Comparison of ENCODE assay signal across 31 cellular contexts in genomic region chr13:83298636-83299035, GRCh38.
"Had no signal": no experiment of that assay in that cellular context is flagged by ENCODE, and none has a peak within 500 bp of the region (broad histone marks: within the 10 kb centered on the region; RNA-seq: fewer than 3 reads in every experiment).

No MANE protein-coding gene starts in this region.

- H3K4me2 ChIP-seq: hepatocyte had no signal

- ATAC-seq: activated naive CD4-positive, alpha-beta T cell treated with anti-CD3 and anti-CD28 coated beads, Interleukin-2, amount 50 U/mL, for 72 hours; activated T-cell treated with anti-CD3 and anti-CD28 coated beads, Interleukin-2, amount 50 U/mL, for 72 hours; gastrocnemius medialis; heart right ventricle; WTC11 had no signal

- H3K9me3 ChIP-seq: ascending aorta, breast epithelium, gastrocnemius medialis had no signal

- H3K79me2 ChIP-seq: hepatocyte had no signal

- H3K4me1 ChIP-seq: ascending aorta, breast epithelium, colonic mucosa, esophagus squamous epithelium, gastrocnemius medialis, heart right ventricle had no signal

- H3K36me3 ChIP-seq: ascending aorta, breast epithelium, cardiac muscle cell, colonic mucosa, esophagus squamous epithelium, gastrocnemius medialis, heart right ventricle had no signal

- H3K4me3 ChIP-seq: ascending aorta, breast epithelium, cardiac muscle cell, colonic mucosa, esophagus squamous epithelium, gastrocnemius medialis, heart right ventricle, hepatocyte had no signal

- DNase-seq: activated CD4-positive, alpha-beta memory T cell treated with anti-CD3 and anti-CD28 coated beads, Interleukin-2, amount 10 ng/mL, durations not matched to agents 7 days and 5 days; activated CD4-positive, alpha-beta T cell treated with anti-CD3 and anti-CD28 coated beads for 1 hour; activated CD4-positive, alpha-beta T cell treated with anti-CD3 and anti-CD28 coated beads for 4 hours; activated CD4-positive, alpha-beta T cell treated with anti-CD3 and anti-CD28 coated beads, Interleukin-2, amount 10 ng/mL, durations not matched to agents 7 days and 5 days; activated CD4-positive, alpha-beta T cell treated with anti-CD3 and anti-CD28 coated beads, Interleukin-2, amount 50 U/mL, for 4 hours; activated CD8-positive, alpha-beta memory T cell treated with anti-CD3 and anti-CD28 coated beads, Interleukin-2, amount 50 U/mL, for 48 hours; activated gamma-delta T cell; activated naive CD4-positive, alpha-beta T cell; activated naive CD4-positive, alpha-beta T cell treated with anti-CD3 and anti-CD28 coated beads, Interleukin-2, amount 10 ng/mL, durations not matched to agents 7 days and 5 days; activated naive CD8-positive, alpha-beta T cell treated with anti-CD3 and anti-CD28 coated beads, Interleukin-2, amount 10 ng/mL, durations not matched to agents 7 days and 5 days; activated T-cell treated with anti-CD3 and anti-CD28 coated beads for 4 hours; activated T-cell treated with anti-CD3 and anti-CD28 coated beads, Interleukin-2, amount 50 U/mL, for 24 hours; activated T-cell treated with anti-CD3 and anti-CD28 coated beads, Interleukin-2, amount 50 U/mL, for 72 hours; central memory CD4-positive, alpha-beta T cell; cerebellar nuclear complex; colonic mucosa; effector CD8-positive, alpha-beta T cell; esophagus squamous epithelium; gastrocnemius medialis; heart right ventricle; T-helper 2 cell had no signal

- FAIRE-seq: endometrium, endothelial cell of umbilical vein had no signal

- H3K27me3 ChIP-seq: ascending aorta, breast epithelium, cardiac muscle cell, colonic mucosa, esophagus squamous epithelium, gastrocnemius medialis, heart right ventricle, hepatocyte had no signal

- H2AFZ ChIP-seq: hepatocyte had no signal

- H3K27ac ChIP-seq: ascending aorta, breast epithelium, cardiac muscle cell, colonic mucosa, epithelial cell of prostate, esophagus squamous epithelium, gastrocnemius medialis, heart right ventricle, hepatocyte, VCaP had no signal
